Comparison of ENCODE assay signal across 8 cellular contexts in the genomic region with DNA sequence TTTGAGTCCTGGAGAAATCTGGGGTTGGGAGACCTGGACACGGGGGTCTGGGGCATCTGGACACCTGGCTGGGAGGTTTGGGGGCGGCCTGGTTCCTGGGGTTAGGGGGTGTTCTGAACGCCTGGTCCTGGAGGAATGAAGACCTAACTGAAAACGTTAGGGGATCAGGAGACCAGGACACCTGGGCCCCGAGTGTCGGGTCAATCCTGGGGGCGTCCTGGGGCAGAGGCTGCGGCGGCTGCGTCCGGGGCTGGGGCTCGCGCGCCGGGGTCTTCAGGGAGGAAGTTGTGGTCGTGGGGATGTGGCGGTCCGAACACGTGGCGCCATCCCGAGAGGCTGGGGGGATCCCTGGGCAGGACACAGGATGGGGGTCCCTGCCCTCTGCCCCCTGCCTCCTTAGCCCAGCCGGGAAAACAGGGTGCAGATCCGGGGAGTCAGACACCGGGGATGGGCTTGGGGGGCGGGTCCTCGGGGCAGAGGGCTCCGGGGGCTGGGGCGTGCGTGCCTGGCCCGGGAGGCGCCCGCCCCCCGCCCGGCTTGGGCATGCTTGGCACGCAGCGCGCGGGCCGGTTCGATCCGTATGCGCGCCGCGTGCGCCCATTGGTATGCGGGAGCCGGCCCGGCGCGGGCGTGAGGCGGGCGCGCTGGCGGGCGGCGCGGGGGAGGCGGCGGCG. TPM values are rescaled to one million over a fixed set of nuclear protein-coding genes. Genes with fewer than 3 reads are reported as not detected.
DNase-seq lines count a peak whose midpoint lies in the region; ATAC-seq, FAIRE-seq and TF ChIP-seq lines count a peak whose summit lies in the region.

No MANE protein-coding gene starts in this region.

- H3K4me1 ChIP-seq in keratinocyte (ENCODE audit: control insufficient read depth, extremely low read depth, insufficient read depth, low read length): peaks cover 2% of the 10 kb centered on the region
- H3K4me1 ChIP-seq in effector memory CD4-positive, alpha-beta T cell (ENCODE audit: control insufficient read depth, insufficient read depth, low read length, poor library complexity, severe bottlenecking): peaks cover 42% of the 10 kb centered on the region

- H4K20me1 ChIP-seq in keratinocyte (ENCODE audit: control insufficient read depth, extremely low read depth, insufficient read depth, low read length): no peaks in the 10 kb centered on the region

- H3K36me3 ChIP-seq in keratinocyte (ENCODE audit: control insufficient read depth in 2 of 2, extremely low read depth in 1 of 2, insufficient read depth in 2 of 2, low read length in 2 of 2): no peaks in the 10 kb centered on the region
- no peaks in the 10 kb centered on the region for H3K36me3 ChIP-seq in effector memory CD4-positive, alpha-beta T cell (ENCODE audit: control insufficient read depth, insufficient read depth, low read length)

- in situ Hi-C loops in astrocyte of the cerebellum (cut with HindIII; ENCODE audit: low sequenced_read_pairs): no loop called here

- H3K4me1 Mint-ChIP-seq in stimulated activated naive CD8-positive, alpha-beta T cell treated with anti-CD3 and anti-CD28 coated beads, Interleukin-15, amount 100 ng/mL, for 72 hours: peaks cover 20% of the 10 kb centered on the region
- peaks cover 6% of the 10 kb centered on the region for H3K4me1 Mint-ChIP-seq in T-helper 2 cell treated with Interferon-gamma antibody and Interleukin-4, amounts not matched to agents 5 μg/mL and 100 μg/mL, for 36 hours (ENCODE audit: low read depth)

- TF ChIP-seq CTCF in astrocyte of the cerebellum (IDR thresholded peaks at IDR 0.05; ENCODE audit: low read depth, low read length, missing control alignments) (no peak), keratinocyte (optimal IDR thresholded peaks at IDR 0.05 in 1 of 3, IDR thresholded peaks at IDR 0.05 in 1 of 3, conservative IDR thresholded peaks at IDR 0.05 in 1 of 3; ENCODE audit: extremely low read depth in 1 of 3, insufficient read depth in 2 of 3, low read length in 3 of 3) (no peak)

- no peak overlapping the region for H3K9ac ChIP-seq in keratinocyte (ENCODE audit: control insufficient read depth, extremely low read depth, insufficient read depth, low read length)

- H3K27me3 ChIP-seq in keratinocyte (ENCODE audit: control insufficient read depth, extremely low read depth, insufficient read depth, low read length): peaks cover 59% of the 10 kb centered on the region
- peaks cover 49% of the 10 kb centered on the region for H3K27me3 ChIP-seq in effector memory CD4-positive, alpha-beta T cell (replicated peaks; ENCODE audit: control insufficient read depth, insufficient read depth, low read length, poor library complexity, severe bottlenecking)

- dilution Hi-C loops in keratinocyte (cut with MboI; ENCODE audit: extremely low pct_ligation_motif_present, low sequenced_read_pairs): no loop called here

- H3K4me3 ChIP-seq in astrocyte of the cerebellum (ENCODE audit: low read depth, low read length) (peak overlapping the region; percentile 10), keratinocyte (ENCODE audit: control insufficient read depth in 2 of 3, extremely low read depth in 1 of 3, insufficient read depth in 2 of 3, low read depth in 1 of 3, low read length in 3 of 3) (peak overlapping the region in 1 of 3 experiments; percentile 8)
- H3K4me3 ChIP-seq in effector memory CD4-positive, alpha-beta T cell (ENCODE audit: insufficient read depth, low read depth, low read length, poor library complexity, severe bottlenecking): no peak overlapping the region

- H2AFZ ChIP-seq in keratinocyte (ENCODE audit: control insufficient read depth, low read length): no peak overlapping the region

- no peak for FAIRE-seq in keratinocyte (lab: Jason Lieb, UNC)

- peak; percentile 58 for ATAC-seq in stimulated activated naive CD8-positive, alpha-beta T cell treated with anti-CD3 and anti-CD28 coated beads, Interleukin-15, amount 100 ng/mL, for 72 hours
- no peak for ATAC-seq in stimulated activated naive CD8-positive, alpha-beta T cell treated with anti-CD3 and anti-CD28 coated beads, Interleukin-15, Interleukin-2, amounts not matched to agents 100 U/mL and 50 U/mL, for 24 hours
- no peak for ATAC-seq in HG02840 (IDR thresholded peaks at IDR 0.05; ENCODE audit: low FRiP score, unreplicated experiment)

- H3K79me2 ChIP-seq in keratinocyte (ENCODE audit: control insufficient read depth, insufficient read depth, low read length): no peaks in the 10 kb centered on the region

- H3K4me2 ChIP-seq in keratinocyte (ENCODE audit: control insufficient read depth, extremely low read depth, insufficient read depth, low read depth, low read length): peak overlapping the region; percentile 20

- H3K4me3 Mint-ChIP-seq in stimulated activated naive CD8-positive, alpha-beta T cell treated with anti-CD3 and anti-CD28 coated beads, Interleukin-15, amount 100 ng/mL, for 72 hours: peak overlapping the region; percentile 59 to 74
- H3K4me3 Mint-ChIP-seq in T-helper 2 cell treated with Interferon-gamma antibody and Interleukin-4, amounts not matched to agents 5 μg/mL and 100 μg/mL, for 36 hours: no peak overlapping the region

- H3K27ac Mint-ChIP-seq in stimulated activated naive CD8-positive, alpha-beta T cell treated with anti-CD3 and anti-CD28 coated beads, Interleukin-15, amount 100 ng/mL, for 72 hours: no peak overlapping the region
- H3K27ac Mint-ChIP-seq in T-helper 2 cell treated with Interferon-gamma antibody and Interleukin-4, amounts not matched to agents 5 μg/mL and 100 μg/mL, for 36 hours: no peak overlapping the region

- no peak for DNase-seq in stimulated activated naive CD8-positive, alpha-beta T cell treated with anti-CD3 and anti-CD28 coated beads, Interleukin-15, amount 100 ng/mL, for 72 hours
- DNase-seq in stimulated activated naive CD8-positive, alpha-beta T cell treated with anti-CD3 and anti-CD28 coated beads, Interleukin-15, Interleukin-2, amounts not matched to agents 100 U/mL and 50 U/mL, for 24 hours: no peak
- DNase-seq in astrocyte of the cerebellum (ENCODE audit: low read depth) (no peak), keratinocyte (ENCODE audit: low read depth, low spot score) (no peak), GOT3 (lab: John Stamatoyannopoulos, UW) (no peak)
- no peak for DNase-seq in effector memory CD4-positive, alpha-beta T cell
- no peak for DNase-seq in T-helper 2 cell treated with Interferon-gamma antibody and Interleukin-4, amounts not matched to agents 5 μg/mL and 100 μg/mL, for 36 hours (ENCODE audit: low spot score)

- no peaks in the 10 kb centered on the region for H3K36me3 Mint-ChIP-seq in T-helper 2 cell treated with Interferon-gamma antibody and Interleukin-4, amounts not matched to agents 5 μg/mL and 100 μg/mL, for 36 hours (ENCODE audit: low read depth)

- H3K9me1 ChIP-seq in keratinocyte (ENCODE audit: control insufficient read depth, extremely low read depth, insufficient read depth, low read length): no peaks in the 10 kb centered on the region

- peaks cover 68% of the 10 kb centered on the region for H3K27me3 Mint-ChIP-seq in stimulated activated naive CD8-positive, alpha-beta T cell treated with anti-CD3 and anti-CD28 coated beads, Interleukin-15, amount 100 ng/mL, for 72 hours
- H3K27me3 Mint-ChIP-seq in T-helper 2 cell treated with Interferon-gamma antibody and Interleukin-4, amounts not matched to agents 5 μg/mL and 100 μg/mL, for 36 hours (ENCODE audit: low read depth): peaks cover 59% of the 10 kb centered on the region

- H3K27ac ChIP-seq in keratinocyte (ENCODE audit: control insufficient read depth, insufficient read depth, low read length): no peak overlapping the region
- H3K27ac ChIP-seq in effector memory CD4-positive, alpha-beta T cell (ENCODE audit: insufficient read depth, low read length, poor library complexity, severe bottlenecking): no peak overlapping the region

- no peaks in the 10 kb centered on the region for H3K9me3 ChIP-seq in keratinocyte (ENCODE audit: control insufficient read depth, low read depth, low read length)
- H3K9me3 ChIP-seq in effector memory CD4-positive, alpha-beta T cell (ENCODE audit: control insufficient read depth, low read length): no peaks in the 10 kb centered on the region

- no peaks in the 10 kb centered on the region for H3K9me3 Mint-ChIP-seq in stimulated activated naive CD8-positive, alpha-beta T cell treated with anti-CD3 and anti-CD28 coated beads, Interleukin-15, amount 100 ng/mL, for 72 hours
- no peaks in the 10 kb centered on the region for H3K9me3 Mint-ChIP-seq in T-helper 2 cell treated with Interferon-gamma antibody and Interleukin-4, amounts not matched to agents 5 μg/mL and 100 μg/mL, for 36 hours

RNA-seq across cellular contexts. Expression of a gene that starts 0.6 kb away (rescaled TPM):
- polyA plus RNA-seq in keratinocyte: 0.42 to 0.81 TPM (median 0.42 TPM) in 3 replicates
- polyA plus RNA-seq in keratinocyte (2011; ENCODE audit: low read depth): not detected
- polyA plus RNA-seq in keratinocyte (2011; cell fraction: cytosol; rRNA removed): 0.22 and 1.1 TPM in 2 replicates
- polyA plus RNA-seq in keratinocyte (2011; cell fraction: nucleus; rRNA removed): 0.34 and 0.44 TPM in 2 replicates
- 0.83 and 1.9 TPM in 2 replicates for polyA plus RNA-seq in keratinocyte (2012; ENCODE audit: low replicate concordance)
- 0.53 to 2.2 TPM in 2 of 3 replicates, not detected in the other for polyA minus RNA-seq in keratinocyte
- 3.3 TPM for polyA minus RNA-seq in keratinocyte (2011; cell fraction: cytosol; rRNA and poly(A)+ RNA removed)
- polyA minus RNA-seq in keratinocyte (2011; cell fraction: nucleus; rRNA and poly(A)+ RNA removed): 0.95 TPM in 1 of 2 replicates, not detected in the other

RNA-seq across cellular contexts. Expression of a gene that starts 28.2 kb away (rescaled TPM):
- 11.1 to 19.9 TPM (median 11.5 TPM) in 3 replicates for polyA plus RNA-seq in keratinocyte
- polyA plus RNA-seq in keratinocyte (2011; ENCODE audit: low read depth): 0.42 TPM
- polyA plus RNA-seq in keratinocyte (2011; cell fraction: cytosol; rRNA removed): 4.4 and 26.3 TPM in 2 replicates
- polyA plus RNA-seq in keratinocyte (2011; cell fraction: nucleus; rRNA removed): 5.1 and 8.9 TPM in 2 replicates
- polyA plus RNA-seq in keratinocyte (2012; ENCODE audit: low replicate concordance): 8.8 and 35.2 TPM in 2 replicates
- polyA minus RNA-seq in keratinocyte: 0.99 to 5.4 TPM (median 1.5 TPM) in 3 replicates
- polyA minus RNA-seq in keratinocyte (2011; cell fraction: cytosol; rRNA and poly(A)+ RNA removed): 51.8 TPM
- polyA minus RNA-seq in keratinocyte (2011; cell fraction: nucleus; rRNA and poly(A)+ RNA removed): 5.1 and 8.3 TPM in 2 replicates
